In the genomic region with DNA sequence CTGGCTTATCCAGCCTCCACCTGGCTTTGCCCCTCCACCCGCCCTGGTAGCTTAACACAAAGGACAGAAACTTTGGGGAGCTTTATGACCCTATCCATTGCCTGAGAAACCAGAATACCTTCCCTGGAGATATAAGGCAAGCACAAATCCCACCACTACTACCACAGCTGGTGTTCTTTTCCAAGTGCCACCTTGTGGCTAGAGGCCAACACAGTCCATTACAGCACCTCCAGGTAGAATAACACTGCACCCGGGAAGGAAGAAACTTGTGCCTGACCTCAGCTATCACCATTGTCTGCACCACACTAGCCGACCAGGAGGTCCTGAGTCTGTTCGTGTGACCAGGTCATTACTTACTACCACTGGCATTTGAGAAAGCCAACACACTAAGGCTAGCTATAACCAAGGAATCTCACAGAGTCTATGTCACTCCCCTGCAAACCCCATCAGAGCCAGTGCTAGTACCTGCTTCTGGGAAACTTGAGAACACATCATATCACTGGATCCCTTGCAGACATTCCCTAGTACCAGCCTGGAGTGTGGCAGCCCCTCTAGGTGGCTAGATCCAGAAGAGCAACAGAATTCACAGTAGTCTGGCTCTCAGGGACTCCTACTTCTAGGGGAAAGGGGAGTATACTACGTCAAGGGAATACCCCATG, we compare ENCODE assay signal across 19 cellular contexts.
DNase-seq lines count a peak whose midpoint lies in the region; ATAC-seq, FAIRE-seq and TF ChIP-seq lines count a peak whose summit lies in the region.
"Had no signal": no experiment of that assay in that cellular context is flagged by ENCODE, and none has a peak within 500 bp of the region (broad histone marks: within the 10 kb centered on the region; RNA-seq: fewer than 3 reads in every experiment).

No MANE protein-coding gene starts in this region.

- SMC1A ChIA-PET in GM12878 (lab: Charles Lee; ENCODE audit: uncharacterized antibody, unreplicated experiment) = interaction anchor here (1.7 kb wide), 1 partner anchor 18 kb away, joined by 6 read pairs; no protein-coding TSS in a partner anchor

- TF ChIP-seq CTCF in GM12878 (IDR thresholded peaks at IDR 0.05 in 2 of 3, conservative IDR thresholded peaks at IDR 0.05 in 1 of 3; ENCODE audit: control insufficient read depth in 2 of 3, extremely low read depth in 1 of 3, insufficient read depth in 1 of 3, low read depth in 3 of 3, low read length in 3 of 3) = peak; percentile 10 to 23 (median 19); a peak in 1 of 6 replicates

- H3K27me3 ChIP-seq in GM12878 (replicated peaks in 1 of 2; ENCODE audit: control insufficient read depth in 2 of 2, insufficient read depth in 2 of 2, low read length in 1 of 2) = no peaks in the 10 kb centered on the region
- H3K27me3 ChIP-seq: colonic mucosa, heart left ventricle, SJSA1 had no signal

- TF ChIP-seq RAD21 in GM12878 (IDR thresholded peaks at IDR 0.05; ENCODE audit: insufficient read depth, low read depth, low read length) = 0 out of 2 replicates have a peak, but pooled peaks have one; percentile 1

- RAD21 ChIA-PET in GM12878 (lab: Charles Lee; ENCODE audit: unreplicated experiment) = interaction anchor here (1.0 kb wide), 1 partner anchor 9 kb away, joined by 3 read pairs; no protein-coding TSS in a partner anchor

- no peaks in the 10 kb centered on the region for H4K20me1 ChIP-seq in GM12878 (ENCODE audit: control insufficient read depth, insufficient read depth)

- in situ Hi-C loops in GM12878 (cut with MboI) = no loop called here

- no peak for TF ChIP-seq EP300 in GM12878 (IDR thresholded peaks at IDR 0.05; ENCODE audit: borderline replicate concordance in 1 of 2, control insufficient read depth in 1 of 2, low read depth in 2 of 2, low read length in 2 of 2)

- 0% methylated on average over 5 of the region's 5 CpGs for WGBS in GM12878 (ENCODE audit: insufficient coverage, insufficient replicate concordance, low lambda C conversion rate, missing lambda C conversion rate)

- no peak overlapping the region for H3K27ac ChIP-seq in GM12878 (ENCODE audit: control insufficient read depth, insufficient read depth)
- H3K27ac ChIP-seq: colonic mucosa, heart left ventricle, parathyroid adenoma, SJSA1 had no signal

- DNase-seq in ELF-1 (ENCODE audit: low read depth, low spot score) (peak; percentile 42), HuH-7 (ENCODE audit: low spot score) (peak; percentile 18), GM12878 (ENCODE audit: low read depth, low spot score) (no peak), left colon (no peak), GDM1 (lab: John Stamatoyannopoulos, UW) (no peak), AG08396 (ENCODE audit: low spot score) (no peak), NCI-H2196 (lab: John Stamatoyannopoulos, UW; ENCODE audit: unreplicated experiment) (no peak)
- no peak for DNase-seq in stimulated activated CD4-positive, alpha-beta T cell treated with anti-CD3 and anti-CD28 coated beads, Interleukin-2, amount 100 ng/mL, for 48 hours
- DNase-seq: activated CD4-positive, alpha-beta memory T cell treated with anti-CD3 and anti-CD28 coated beads, Interleukin-2, amount 10 ng/mL, durations not matched to agents 7 days and 5 days; amniotic stem cell; colonic mucosa; heart left ventricle; MV-4-11; NCI-H2171 treated with DMSO at 0.1 percent for 48 hours; stimulated activated CD4-positive, alpha-beta T cell treated with anti-CD3 and anti-CD28 coated beads, Interleukin-12 subunit alpha, Interleukin-12 subunit beta, amount 100 ng/mL, for 4 hours had no signal

- H3K79me2 ChIP-seq in GM12878 (ENCODE audit: control insufficient read depth, insufficient read depth, low read length) = no peaks in the 10 kb centered on the region
- H3K79me2 ChIP-seq: parathyroid adenoma had no signal

- peak; percentile 56 for FAIRE-seq in GM12878 (lab: Jason Lieb, UNC)
- FAIRE-seq: TTC549 had no signal

- no peaks in the 10 kb centered on the region for H3K36me3 ChIP-seq in GM12878 (ENCODE audit: control insufficient read depth in 2 of 2, insufficient read depth in 2 of 2, low read length in 1 of 2)
- H3K36me3 ChIP-seq: colonic mucosa, heart left ventricle, SJSA1 had no signal

- TF ChIP-seq POLR2A in GM12878 (IDR thresholded peaks at IDR 0.05; ENCODE audit: low read depth, low read length) = no peak

- POLR2A ChIA-PET in GM12878 (lab: Charles Lee) = no interaction called here

- H2AFZ ChIP-seq in GM12878 (ENCODE audit: control insufficient read depth, low read depth, low read length) = no peak overlapping the region
- H2AFZ ChIP-seq: parathyroid adenoma had no signal

- no peak overlapping the region for H3K4me3 ChIP-seq in GM12878
- H3K4me3 ChIP-seq: colonic mucosa, heart left ventricle, SJSA1 had no signal

- intact Hi-C loops in GM12878 (cut with micrococcal nuclease; ENCODE audit: unreplicated experiment) (no loop called here), left colon (cut with DNase I, micrococcal nuclease) (no loop called here)

- CTCF ChIA-PET in GM12878 (lab: Yijun Ruan, JAX) = interaction anchor here (0.7 to 2.7 kb wide), 5 partner anchors 9 to 299 kb away, joined by 3 to 8 read pairs (median 4); no protein-coding TSS in a partner anchor

- no peak overlapping the region for H3K4me2 ChIP-seq in GM12878 (ENCODE audit: control insufficient read depth, insufficient read depth)

- no TSS peak for BruUV-seq in GM12878 (replicated peaks; lab: Mats Ljungman, UMichigan)

- ATAC-seq in GM12878 (peak; percentile 30; the same call in 1 of the 3 replicates), left colon (peak; percentile 26)
- ATAC-seq: activated T-helper 17 cell treated with anti-CD3 and anti-CD28 coated beads, Interleukin-2, amount 50 U/mL, for 72 hours; heart left ventricle had no signal

- H3K4me1 ChIP-seq in GM12878 (ENCODE audit: control insufficient read depth, insufficient read depth, low read length) = no peaks in the 10 kb centered on the region
- H3K4me1 ChIP-seq: colonic mucosa, heart left ventricle, parathyroid adenoma, SJSA1 had no signal

- no peaks in the 10 kb centered on the region for H3K9me3 ChIP-seq in GM12878 (replicated peaks; ENCODE audit: control insufficient read depth, insufficient read depth, low read length)
- H3K9me3 ChIP-seq: colonic mucosa, SJSA1 had no signal

- H3K9ac ChIP-seq in GM12878 (ENCODE audit: control insufficient read depth, insufficient read depth, low read length) = no peak overlapping the region
- H3K9ac ChIP-seq: parathyroid adenoma had no signal

TF ChIP-seq in GM12878, 131 proteins besides CTCF, POLR2A, EP300 and RAD21:
- TF ChIP-seq, protein P1, sequence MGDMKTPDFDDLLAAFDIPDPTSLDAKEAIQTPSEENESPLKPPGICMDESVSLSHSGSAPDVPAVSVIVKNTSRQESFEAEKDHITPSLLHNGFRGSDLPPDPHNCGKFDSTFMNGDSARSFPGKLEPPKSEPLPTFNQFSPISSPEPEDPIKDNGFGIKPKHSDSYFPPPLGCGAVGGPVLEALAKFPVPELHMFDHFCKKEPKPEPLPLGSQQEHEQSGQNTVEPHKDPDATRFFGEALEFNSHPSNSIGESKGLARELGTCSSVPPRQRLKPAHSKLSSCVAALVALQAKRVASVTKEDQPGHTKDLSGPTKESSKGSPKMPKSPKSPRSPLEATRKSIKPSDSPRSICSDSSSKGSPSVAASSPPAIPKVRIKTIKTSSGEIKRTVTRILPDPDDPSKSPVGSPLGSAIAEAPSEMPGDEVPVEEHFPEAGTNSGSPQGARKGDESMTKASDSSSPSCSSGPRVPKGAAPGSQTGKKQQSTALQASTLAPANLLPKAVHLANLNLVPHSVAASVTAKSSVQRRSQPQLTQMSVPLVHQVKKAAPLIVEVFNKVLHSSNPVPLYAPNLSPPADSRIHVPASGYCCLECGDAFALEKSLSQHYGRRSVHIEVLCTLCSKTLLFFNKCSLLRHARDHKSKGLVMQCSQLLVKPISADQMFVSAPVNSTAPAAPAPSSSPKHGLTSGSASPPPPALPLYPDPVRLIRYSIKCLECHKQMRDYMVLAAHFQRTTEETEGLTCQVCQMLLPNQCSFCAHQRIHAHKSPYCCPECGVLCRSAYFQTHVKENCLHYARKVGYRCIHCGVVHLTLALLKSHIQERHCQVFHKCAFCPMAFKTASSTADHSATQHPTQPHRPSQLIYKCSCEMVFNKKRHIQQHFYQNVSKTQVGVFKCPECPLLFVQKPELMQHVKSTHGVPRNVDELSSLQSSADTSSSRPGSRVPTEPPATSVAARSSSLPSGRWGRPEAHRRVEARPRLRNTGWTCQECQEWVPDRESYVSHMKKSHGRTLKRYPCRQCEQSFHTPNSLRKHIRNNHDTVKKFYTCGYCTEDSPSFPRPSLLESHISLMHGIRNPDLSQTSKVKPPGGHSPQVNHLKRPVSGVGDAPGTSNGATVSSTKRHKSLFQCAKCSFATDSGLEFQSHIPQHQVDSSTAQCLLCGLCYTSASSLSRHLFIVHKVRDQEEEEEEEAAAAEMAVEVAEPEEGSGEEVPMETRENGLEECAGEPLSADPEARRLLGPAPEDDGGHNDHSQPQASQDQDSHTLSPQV (IDR thresholded peaks at IDR 0.05) = no peak
- TF ChIP-seq SMC3 (IDR thresholded peaks at IDR 0.05; ENCODE audit: borderline replicate concordance, low read length) (peak; percentile 22; the same call in 1 of the 2 replicates), TAF1 (IDR thresholded peaks at IDR 0.05; ENCODE audit: borderline replicate concordance, low read depth, low read length) (no peak), ASH2L (IDR thresholded peaks at IDR 0.05; ENCODE audit: borderline replicate concordance, low read depth) (no peak), SUPT20H (IDR thresholded peaks at IDR 0.05; ENCODE audit: borderline replicate concordance, control insufficient read depth, low read depth, low read length) (no peak), IKZF2 (IDR thresholded peaks at IDR 0.05) (no peak), KDM1A (IDR thresholded peaks at IDR 0.05; ENCODE audit: borderline replicate concordance) (no peak)

Comparison
In these comparisons a context has a peak if more than half of its experiments do, and no peak if none do; other contexts are left out.
1. DNase-seq: peak in ELF-1 (single experiment) and HuH-7 (single experiment); none in GM12878 (single experiment), left colon (0 of 2), GDM1 (single experiment), stimulated activated CD4-positive, alpha-beta T cell treated with anti-CD3 and anti-CD28 coated beads, Interleukin-2, amount 100 ng/mL, for 48 hours (0 of 2), AG08396 (single experiment) and NCI-H2196 (single experiment).